8 cellular contexts compared by ENCODE assay signal in genomic region chr1:6613361-6614018, GRCh38.
DNase-seq lines count a peak whose midpoint lies in the region; ATAC-seq lines count a peak whose summit lies in the region.

PHF13 (plus strand) TSS chr1:6613731; CDS start chr1:6614067, 336 bp downstream.

- peak within 1 kb of the TSS; percentile 99 for H3K4me2 ChIP-seq in BLaER1

- H3K27me3 ChIP-seq in BLaER1, result peaks cover 13% of the 10 kb centered on the region
- no peaks in the 10 kb centered on the region for H3K27me3 ChIP-seq in layer of hippocampus (ENCODE audit: control insufficient read depth, insufficient read depth, low read length)

- no peaks in the 10 kb centered on the region for H3K9me3 ChIP-seq in BLaER1

- H3K36me3 ChIP-seq in BLaER1, result peaks cover 21% of the 10 kb centered on the region

- peaks cover 34% of the 10 kb centered on the region for H4K20me1 ChIP-seq in BLaER1

- H3K4me3 ChIP-seq in BLaER1, result peak within 1 kb of the TSS; percentile 97

- H3K4me1 ChIP-seq in BLaER1, result peaks cover 28% of the 10 kb centered on the region

- peak within 1 kb of the TSS; percentile 86 for H3K9ac ChIP-seq in BLaER1

- peak; percentile 97 to 99 for DNase-seq in NCI-H526 (lab: John Stamatoyannopoulos, UW)
- DNase-seq in activated CD4-positive, alpha-beta T cell treated with anti-CD3 and anti-CD28 coated beads for 48 hours, result peak; percentile 100
- DNase-seq in stimulated activated CD4-positive, alpha-beta T cell treated with anti-CD3 and anti-CD28 coated beads, Interleukin-1b, Interleukin-23, amount 100 ng/mL, for 24 hours (ENCODE audit: low read depth in 4 of 4, low spot score in 1 of 4), result peak; percentile 97 to 100 (median 98)

- ATAC-seq in GM19328 (IDR thresholded peaks at IDR 0.05; ENCODE audit: unreplicated experiment) (peak; percentile 90), HG03469 (IDR thresholded peaks at IDR 0.05; ENCODE audit: unreplicated experiment) (peak; percentile 81)

- H3K27ac ChIP-seq in BLaER1 (peak within 1 kb of the TSS; percentile 78), cingulate gyrus (ENCODE audit: low read depth, low read length) (peak within 1 kb of the TSS; percentile 90), layer of hippocampus (ENCODE audit: low read depth, low read length) (peak within 1 kb of the TSS; percentile 96)

Comparison
In these comparisons a context has a peak if more than half of its experiments do, and no peak if none do; other contexts are left out.
1. Peak in every context shown above with its lines: DNase-seq, ATAC-seq, H3K4me3 ChIP-seq and H3K27ac ChIP-seq.